ENCODE assay signal across 22 cellular contexts in genomic region chr1:175893192-175893591, GRCh38.
"Had no signal": no experiment of that assay in that cellular context is flagged by ENCODE, and none has a peak within 500 bp of the region (broad histone marks: within the 10 kb centered on the region; RNA-seq: fewer than 3 reads in every experiment).

No MANE protein-coding gene starts in this region.

- H3K27ac ChIP-seq: colonic mucosa, gastroesophageal sphincter, left ventricle myocardium inferior, psoas muscle, right lobe of liver, tibial artery, upper lobe of left lung, uterus had no signal

- ATAC-seq: esophagus mucosa; gastroesophageal sphincter; left cardiac atrium; naive thymus-derived CD4-positive, alpha-beta T cell; psoas muscle; right lobe of liver; stimulated activated effector memory CD8-positive, alpha-beta T cell treated with anti-CD3 and anti-CD28 coated beads, Interleukin-12 subunit alpha, Interleukin-12 subunit beta, amount 100 ng/mL, for 72 hours; stimulated activated naive CD8-positive, alpha-beta T cell treated with anti-CD3 and anti-CD28 coated beads, Interleukin-15, Interleukin-2, amounts not matched to agents 100 U/mL and 50 U/mL, for 24 hours had no signal

- H3K27me3 ChIP-seq: colonic mucosa, gastroesophageal sphincter, right lobe of liver, tibial artery, upper lobe of left lung, uterus had no signal

- H3K4me1 ChIP-seq: colonic mucosa, gastroesophageal sphincter, left ventricle myocardium inferior, psoas muscle, right lobe of liver, upper lobe of left lung, uterus had no signal

- DNase-seq: colonic mucosa; effector CD4-positive, alpha-beta T cell; foreskin fibroblast; glutamatergic neuron; kidney; left cardiac atrium; left ventricle myocardium inferior; naive thymus-derived CD4-positive, alpha-beta T cell; nephron progenitor cell; psoas muscle; retina; right lobe of liver; stimulated activated CD4-positive, alpha-beta T cell treated with anti-CD3 and anti-CD28 coated beads, Interleukin-4, amount 100 ng/mL, for 1 hour; stimulated activated CD8-positive, alpha-beta memory T cell treated with anti-CD3 and anti-CD28 coated beads, Interleukin-4, amount 100 ng/mL, for 48 hours; stimulated activated naive CD8-positive, alpha-beta T cell treated with anti-CD3 and anti-CD28 coated beads, Interleukin-15, Interleukin-2, amounts not matched to agents 100 U/mL and 50 U/mL, for 24 hours; tibial artery; upper lobe of left lung; uterus had no signal

- H3K4me3 ChIP-seq: colonic mucosa, gastroesophageal sphincter, left ventricle myocardium inferior, lung, psoas muscle, right lobe of liver, tibial artery, upper lobe of left lung, uterus had no signal

- H3K9me3 ChIP-seq: colonic mucosa, gastroesophageal sphincter, left ventricle myocardium inferior, psoas muscle, right lobe of liver, tibial artery, upper lobe of left lung, uterus had no signal

- H3K36me3 ChIP-seq: colonic mucosa, gastroesophageal sphincter, left ventricle myocardium inferior, right lobe of liver, tibial artery, upper lobe of left lung, uterus had no signal
